ENCODE assay signal across 13 cellular contexts in genomic region chr1:111517464-111518225, GRCh38. TPM values are rescaled to one million over a fixed set of nuclear protein-coding genes. Genes with fewer than 3 reads are reported as not detected.
A peak's percentile ranks its signal among the peaks of the same experiment; 100 is the strongest.
DNase-seq lines count a peak whose midpoint lies in the region; FAIRE-seq and TF ChIP-seq lines count a peak whose summit lies in the region.
"Had no signal": no experiment of that assay in that cellular context is flagged by ENCODE, and none has a peak within 500 bp of the region (broad histone marks: within the 10 kb centered on the region; RNA-seq: fewer than 3 reads in every experiment).

No MANE protein-coding gene starts in this region.

- DNase-seq in stimulated activated CD4-positive, alpha-beta T cell treated with anti-CD3 and anti-CD28 coated beads, Interleukin-1b, Interleukin-23, amount 100 ng/mL, for 48 hours, result peak; percentile 29
- no peak for DNase-seq in stimulated activated CD4-positive, alpha-beta T cell treated with anti-CD3 and anti-CD28 coated beads, Interleukin-12 subunit alpha, Interleukin-12 subunit beta, amount 100 ng/mL, for 4 hours
- peak; percentile 8 for DNase-seq in NCI-H2171 (lab: John Stamatoyannopoulos, UW)
- DNase-seq in activated naive CD4-positive, alpha-beta T cell treated with anti-CD3 and anti-CD28 coated beads for 36 hours, result peak; percentile 42
- DNase-seq in DMS 273 (lab: John Stamatoyannopoulos, UW; ENCODE audit: unreplicated experiment), result no peak
- DNase-seq in D721Med (ENCODE audit: insufficient read length, low spot score), result no peak
- no peak for DNase-seq in activated CD4-positive, CD25-positive, alpha-beta regulatory T cell (lab: John Stamatoyannopoulos, UW)
- DNase-seq: COR-L47, kidney, NCI-H82 had no signal

- no peaks in the 10 kb centered on the region for H3K9me3 Mint-ChIP-seq in activated naive CD4-positive, alpha-beta T cell treated with anti-CD3 and anti-CD28 coated beads for 36 hours

- FAIRE-seq in D721Med (lab: Jason Lieb, UNC), result no peak
- FAIRE-seq: colon, kidney had no signal

- peaks cover 34% of the 10 kb centered on the region for H3K4me1 Mint-ChIP-seq in activated naive CD4-positive, alpha-beta T cell treated with anti-CD3 and anti-CD28 coated beads for 36 hours (ENCODE audit: low read depth)

- no peak overlapping the region for H3K4me3 Mint-ChIP-seq in activated naive CD4-positive, alpha-beta T cell treated with anti-CD3 and anti-CD28 coated beads for 36 hours

- no peak overlapping the region for H3K27ac Mint-ChIP-seq in activated naive CD4-positive, alpha-beta T cell treated with anti-CD3 and anti-CD28 coated beads for 36 hours

- no peaks in the 10 kb centered on the region for H3K36me3 Mint-ChIP-seq in activated naive CD4-positive, alpha-beta T cell treated with anti-CD3 and anti-CD28 coated beads for 36 hours (ENCODE audit: low read depth)

- H3K27me3 Mint-ChIP-seq in activated naive CD4-positive, alpha-beta T cell treated with anti-CD3 and anti-CD28 coated beads for 36 hours (ENCODE audit: low read depth), result peaks cover 2% of the 10 kb centered on the region

- intact Hi-C loops in activated naive CD4-positive, alpha-beta T cell treated with anti-CD3 and anti-CD28 coated beads for 36 hours (cut with micrococcal nuclease), result loop anchor here (2.0 kb wide), 1 partner anchor 75 kb away; no protein-coding TSS in a partner anchor

- CTCF ChIA-PET in activated naive CD4-positive, alpha-beta T cell treated with anti-CD3 and anti-CD28 coated beads for 36 hours (lab: Charles Lee), result interaction anchor here (0.6 to 2.5 kb wide), 17 partner anchors 9 to 244 kb away, joined by 3 to 43 read pairs (median 5); partner anchors contain the start of gene RAP1A

- TF ChIP-seq CTCF in D721Med (IDR thresholded peaks at IDR 0.05; ENCODE audit: insufficient read depth, missing control alignments), result no peak

- H3K27ac ChIP-seq in temporal lobe (ENCODE audit: low read depth, low read length), result peak overlapping the region; percentile 40

RNA-seq across cellular contexts. Expression of gene ADORA3, which starts 14.2 kb away (rescaled TPM):
- total RNA-seq in activated naive CD4-positive, alpha-beta T cell treated with anti-CD3 and anti-CD28 coated beads for 36 hours, result not detected
- total RNA-seq in temporal lobe, result 0.74 TPM
- total RNA-seq: HT-29 had no signal

RNA-seq across cellular contexts. Expression of gene TMIGD3, which starts 14.2 kb away (rescaled TPM):
- total RNA-seq in activated naive CD4-positive, alpha-beta T cell treated with anti-CD3 and anti-CD28 coated beads for 36 hours, result not detected
- 0.74 TPM for total RNA-seq in temporal lobe
- total RNA-seq: HT-29 had no signal

RNA-seq across cellular contexts. Expression of gene C1orf162, which starts 43.9 kb away (rescaled TPM):
- total RNA-seq in activated naive CD4-positive, alpha-beta T cell treated with anti-CD3 and anti-CD28 coated beads for 36 hours, result 1 to 10 TPM; 6.4 to 8.2 TPM
- 0.49 TPM for total RNA-seq in temporal lobe
- total RNA-seq: HT-29 had no signal

Comparison
In these comparisons a context has a peak if more than half of its experiments do, and no peak if none do; other contexts are left out.
1. DNase-seq: peak in stimulated activated CD4-positive, alpha-beta T cell treated with anti-CD3 and anti-CD28 coated beads, Interleukin-1b, Interleukin-23, amount 100 ng/mL, for 48 hours (single experiment), NCI-H2171 (single experiment) and activated naive CD4-positive, alpha-beta T cell treated with anti-CD3 and anti-CD28 coated beads for 36 hours (single experiment); none in stimulated activated CD4-positive, alpha-beta T cell treated with anti-CD3 and anti-CD28 coated beads, Interleukin-12 subunit alpha, Interleukin-12 subunit beta, amount 100 ng/mL, for 4 hours (single experiment), DMS 273 (single experiment), D721Med (single experiment) and activated CD4-positive, CD25-positive, alpha-beta regulatory T cell (0 of 4).